Comparison of ENCODE assay signal across 15 cellular contexts in genomic region chr6:93391982-93392381, GRCh38. TPM values are rescaled to one million over a fixed set of nuclear protein-coding genes. Genes with fewer than 3 reads are reported as not detected.
"Had no signal": no experiment of that assay in that cellular context is flagged by ENCODE, and none has a peak within 500 bp of the region (broad histone marks: within the 10 kb centered on the region; RNA-seq: fewer than 3 reads in every experiment).

No MANE protein-coding gene starts in this region.

- H3K4me1 Mint-ChIP-seq: memory B cell; naive thymus-derived CD4-positive, alpha-beta T cell; stimulated activated naive B cell treated with anti-CD40 and anti-IgM and Interleukin-4, amounts not matched to agents 10 μg/mL and 1 μg/mL and 100 μg/mL, for 72 hours had no signal

- H3K4me1 ChIP-seq: ascending aorta, foreskin keratinocyte had no signal

- H3K4me3 Mint-ChIP-seq: memory B cell; naive thymus-derived CD4-positive, alpha-beta T cell; stimulated activated naive B cell treated with anti-CD40 and anti-IgM and Interleukin-4, amounts not matched to agents 10 μg/mL and 1 μg/mL and 100 μg/mL, for 72 hours; T-helper 1 cell treated with Interleukin-12 subunit alpha and Interleukin-12 subunit beta and Interleukin-4 antibody, amounts not matched to agents 30 μg/mL and 1 μg/mL, for 36 hours had no signal

- H3K36me3 Mint-ChIP-seq: memory B cell; naive thymus-derived CD4-positive, alpha-beta T cell; stimulated activated naive B cell treated with anti-CD40 and anti-IgM and Interleukin-4, amounts not matched to agents 10 μg/mL and 1 μg/mL and 100 μg/mL, for 72 hours had no signal

- H3K9ac ChIP-seq: parathyroid adenoma had no signal

- H3K4me3 ChIP-seq: ascending aorta had no signal

- H3K9me3 ChIP-seq: ascending aorta had no signal

- H3K27ac ChIP-seq: ascending aorta, dorsolateral prefrontal cortex, foreskin keratinocyte, parathyroid adenoma had no signal

- DNase-seq: activated CD8-positive, alpha-beta memory T cell treated with anti-CD3 and anti-CD28 coated beads for 24 hours; activated CD8-positive, alpha-beta memory T cell treated with anti-CD3 and anti-CD28 coated beads, Interleukin-2, amount 50 U/mL, for 48 hours; activated effector memory CD4-positive, alpha-beta T cell treated with anti-CD3 and anti-CD28 coated beads, Interleukin-2, amount 50 U/mL, for 16 hours; activated naive CD4-positive, alpha-beta T cell treated with anti-CD3 and anti-CD28 coated beads, Interleukin-2, amount 50 U/mL, for 16 hours; activated T-cell treated with anti-CD3 and anti-CD28 coated beads, Interleukin-2, amount 50 U/mL, for 48 hours; dorsolateral prefrontal cortex; foreskin keratinocyte; kidney glomerular epithelial cell; naive thymus-derived CD4-positive, alpha-beta T cell; stimulated activated naive B cell treated with anti-CD40 and anti-IgM and Interleukin-4, amounts not matched to agents 10 μg/mL and 1 μg/mL and 100 μg/mL, for 72 hours had no signal

- H3K27me3 ChIP-seq: ascending aorta, foreskin keratinocyte had no signal

- H3K27me3 Mint-ChIP-seq: memory B cell; stimulated activated naive B cell treated with anti-CD40 and anti-IgM and Interleukin-4, amounts not matched to agents 10 μg/mL and 1 μg/mL and 100 μg/mL, for 72 hours had no signal

- H3K27ac Mint-ChIP-seq: memory B cell; naive thymus-derived CD4-positive, alpha-beta T cell; stimulated activated naive B cell treated with anti-CD40 and anti-IgM and Interleukin-4, amounts not matched to agents 10 μg/mL and 1 μg/mL and 100 μg/mL, for 72 hours; T-helper 1 cell treated with Interleukin-12 subunit alpha and Interleukin-12 subunit beta and Interleukin-4 antibody, amounts not matched to agents 30 μg/mL and 1 μg/mL, for 36 hours had no signal

- H3K36me3 ChIP-seq: ascending aorta had no signal

RNA-seq across cellular contexts. Expression of gene EPHA7, which starts 27.4 kb away (rescaled TPM):
- total RNA-seq: bronchial epithelial cell; naive thymus-derived CD4-positive, alpha-beta T cell had no signal
